ENCODE assay signal across 12 cellular contexts in the genomic region with DNA sequence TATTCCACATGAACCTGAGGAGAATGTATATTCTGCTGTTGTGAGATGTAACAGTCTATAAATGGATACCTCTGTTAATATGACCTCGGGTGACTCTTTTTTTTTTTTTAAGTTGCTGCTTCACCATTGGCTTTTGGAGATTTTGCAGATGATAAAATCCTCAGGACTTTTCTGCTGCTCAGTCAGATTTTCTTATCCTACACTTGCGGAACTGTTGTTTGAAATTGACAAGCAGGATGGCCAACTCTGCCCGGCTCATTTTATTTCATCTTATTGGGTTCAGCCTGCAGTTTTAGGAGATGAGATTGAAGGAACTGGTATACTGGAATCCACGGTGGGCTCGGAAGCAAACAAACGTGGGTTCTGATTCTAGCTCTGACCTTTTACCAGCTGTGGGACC. TPM values are rescaled to one million over a fixed set of nuclear protein-coding genes. Genes with fewer than 3 reads are reported as not detected.
A peak's percentile ranks its signal among the peaks of the same experiment; 100 is the strongest.
DNase-seq lines count a peak whose midpoint lies in the region; ATAC-seq and TF ChIP-seq lines count a peak whose summit lies in the region.
"Had no signal": no experiment of that assay in that cellular context is flagged by ENCODE, and none has a peak within 500 bp of the region (broad histone marks: within the 10 kb centered on the region; RNA-seq: fewer than 3 reads in every experiment).

No MANE protein-coding gene starts in this region.

- peaks cover 34% of the 10 kb centered on the region for H3K4me1 Mint-ChIP-seq in activated CD8-positive, alpha-beta memory T cell treated with anti-CD3 and anti-CD28 coated beads, Interleukin-2, amount 10 ng/mL, durations not matched to agents 7 days and 5 days
- H3K4me1 Mint-ChIP-seq in activated T-helper 2 cell treated with anti-CD3 and anti-CD28 coated beads, Interferon-gamma antibody, Interleukin-2, Interleukin-4, amounts not matched to agents 10 μg/mL and 5 μg/mL and 100 μg/mL, durations not matched to agents 14 hours and 24 hours and 36 hours (ENCODE audit: low read depth), result peaks cover 67% of the 10 kb centered on the region

- H3K27ac ChIP-seq in lower lobe of right lung (peak overlapping the region; percentile 42), subcutaneous abdominal adipose tissue (ENCODE audit: low read depth, low read length) (peak overlapping the region; percentile 41), right lobe of liver (peak overlapping the region in 1 of 3 donors; percentile 11)

- H3K9me3 ChIP-seq in lower lobe of right lung (no peaks in the 10 kb centered on the region), subcutaneous abdominal adipose tissue (ENCODE audit: control insufficient read depth in 5 of 5, low read length in 5 of 5) (no peaks in the 10 kb centered on the region), right lobe of liver (no peaks in the 10 kb centered on the region)

- no peak for DNase-seq in activated CD8-positive, alpha-beta memory T cell treated with anti-CD3 and anti-CD28 coated beads, Interleukin-2, amount 10 ng/mL, durations not matched to agents 7 days and 5 days
- no peak for DNase-seq in activated CD8-positive, alpha-beta memory T cell treated with anti-CD3 and anti-CD28 coated beads, Interleukin-2, amount 50 U/mL, for 4 hours
- no peak for DNase-seq in activated T-helper 2 cell treated with anti-CD3 and anti-CD28 coated beads, Interferon-gamma antibody, Interleukin-2, Interleukin-4, amounts not matched to agents 10 μg/mL and 5 μg/mL and 100 μg/mL, durations not matched to agents 14 hours and 24 hours and 36 hours (ENCODE audit: low spot score)
- DNase-seq in lower lobe of right lung (no peak), right lobe of liver (no peak), OCI-M1 (lab: John Stamatoyannopoulos, UW) (no peak), NOMO-1 (lab: John Stamatoyannopoulos, UW; ENCODE audit: unreplicated experiment in 2 of 2) (no peak)
- DNase-seq: DND-41, NCI-H2081, T1000 had no signal

- H3K4me3 Mint-ChIP-seq in activated CD8-positive, alpha-beta memory T cell treated with anti-CD3 and anti-CD28 coated beads, Interleukin-2, amount 10 ng/mL, durations not matched to agents 7 days and 5 days, result no peak overlapping the region
- no peak overlapping the region for H3K4me3 Mint-ChIP-seq in activated T-helper 2 cell treated with anti-CD3 and anti-CD28 coated beads, Interferon-gamma antibody, Interleukin-2, Interleukin-4, amounts not matched to agents 10 μg/mL and 5 μg/mL and 100 μg/mL, durations not matched to agents 14 hours and 24 hours and 36 hours (ENCODE audit: low read depth)
- H3K4me3 Mint-ChIP-seq: CD8-positive, alpha-beta memory T cell had no signal

- H3K9me3 Mint-ChIP-seq in activated CD8-positive, alpha-beta memory T cell treated with anti-CD3 and anti-CD28 coated beads, Interleukin-2, amount 10 ng/mL, durations not matched to agents 7 days and 5 days (ENCODE audit: low read depth), result no peaks in the 10 kb centered on the region
- H3K9me3 Mint-ChIP-seq in activated T-helper 2 cell treated with anti-CD3 and anti-CD28 coated beads, Interferon-gamma antibody, Interleukin-2, Interleukin-4, amounts not matched to agents 10 μg/mL and 5 μg/mL and 100 μg/mL, durations not matched to agents 14 hours and 24 hours and 36 hours, result no peaks in the 10 kb centered on the region
- H3K9me3 Mint-ChIP-seq: CD8-positive, alpha-beta memory T cell had no signal

- peak overlapping the region; percentile 45 for H3K27ac Mint-ChIP-seq in activated CD8-positive, alpha-beta memory T cell treated with anti-CD3 and anti-CD28 coated beads, Interleukin-2, amount 10 ng/mL, durations not matched to agents 7 days and 5 days
- H3K27ac Mint-ChIP-seq in activated T-helper 2 cell treated with anti-CD3 and anti-CD28 coated beads, Interferon-gamma antibody, Interleukin-2, Interleukin-4, amounts not matched to agents 10 μg/mL and 5 μg/mL and 100 μg/mL, durations not matched to agents 14 hours and 24 hours and 36 hours, result peak overlapping the region; percentile 34

- peaks cover 74% of the 10 kb centered on the region for H3K36me3 Mint-ChIP-seq in activated CD8-positive, alpha-beta memory T cell treated with anti-CD3 and anti-CD28 coated beads, Interleukin-2, amount 10 ng/mL, durations not matched to agents 7 days and 5 days
- H3K36me3 Mint-ChIP-seq in activated T-helper 2 cell treated with anti-CD3 and anti-CD28 coated beads, Interferon-gamma antibody, Interleukin-2, Interleukin-4, amounts not matched to agents 10 μg/mL and 5 μg/mL and 100 μg/mL, durations not matched to agents 14 hours and 24 hours and 36 hours (ENCODE audit: low read depth), result peaks cover 96% of the 10 kb centered on the region

- H3K36me3 ChIP-seq in lower lobe of right lung, result peaks cover 62% of the 10 kb centered on the region
- H3K36me3 ChIP-seq in subcutaneous abdominal adipose tissue (ENCODE audit: control insufficient read depth in 5 of 5, insufficient read depth in 5 of 5, low read length in 5 of 5), result peaks cover 0 to 26% (median 17%) of the 10 kb centered on the region in 5 donors
- H3K36me3 ChIP-seq in right lobe of liver, result peaks cover 0 to 38% (median 17%) of the 10 kb centered on the region in 4 donors

- peaks cover 93% of the 10 kb centered on the region for H3K4me1 ChIP-seq in lower lobe of right lung
- H3K4me1 ChIP-seq in subcutaneous abdominal adipose tissue (ENCODE audit: control insufficient read depth in 5 of 5, insufficient read depth in 5 of 5, low read length in 5 of 5), result peaks cover 6 to 27% (median 14%) of the 10 kb centered on the region in 5 donors
- H3K4me1 ChIP-seq in right lobe of liver, result peaks cover 0 to 20% (median 5%) of the 10 kb centered on the region in 4 donors

- CTCF ChIA-PET in activated CD8-positive, alpha-beta memory T cell treated with anti-CD3 and anti-CD28 coated beads, Interleukin-2, amount 10 ng/mL, durations not matched to agents 7 days and 5 days (lab: Charles Lee), result no interaction called here

- 83% methylated on average over 6 of the region's 6 CpGs for WGBS in right lobe of liver (ENCODE audit: insufficient coverage, low coverage, low lambda C conversion rate, missing lambda C conversion rate)

- TF ChIP-seq POLR2A in right lobe of liver (IDR thresholded peaks at IDR 0.05), result no peak

- H3K4me3 ChIP-seq in lower lobe of right lung, result no peak overlapping the region
- H3K4me3 ChIP-seq in subcutaneous abdominal adipose tissue (ENCODE audit: low read depth in 1 of 5, low read length in 5 of 5), result no peak overlapping the region
- no peak overlapping the region for H3K4me3 ChIP-seq in right lobe of liver

- H3K9ac ChIP-seq in subcutaneous abdominal adipose tissue (ENCODE audit: low read length in 5 of 5), result no peak overlapping the region

- no peaks in the 10 kb centered on the region for H3K27me3 Mint-ChIP-seq in activated CD8-positive, alpha-beta memory T cell treated with anti-CD3 and anti-CD28 coated beads, Interleukin-2, amount 10 ng/mL, durations not matched to agents 7 days and 5 days
- no peaks in the 10 kb centered on the region for H3K27me3 Mint-ChIP-seq in activated T-helper 2 cell treated with anti-CD3 and anti-CD28 coated beads, Interferon-gamma antibody, Interleukin-2, Interleukin-4, amounts not matched to agents 10 μg/mL and 5 μg/mL and 100 μg/mL, durations not matched to agents 14 hours and 24 hours and 36 hours (ENCODE audit: low read depth)
- H3K27me3 Mint-ChIP-seq: CD8-positive, alpha-beta memory T cell had no signal

- TF ChIP-seq CTCF in lower lobe of right lung (IDR thresholded peaks at IDR 0.05), result no peak
- no peak for TF ChIP-seq CTCF in right lobe of liver (IDR thresholded peaks at IDR 0.05)

- no peak for ATAC-seq in activated CD8-positive, alpha-beta memory T cell treated with anti-CD3 and anti-CD28 coated beads, Interleukin-2, amount 10 ng/mL, durations not matched to agents 7 days and 5 days
- no peak for ATAC-seq in lower lobe of right lung
- no peak for ATAC-seq in right lobe of liver

- H3K27me3 ChIP-seq in lower lobe of right lung (ENCODE audit: low read depth) (no peaks in the 10 kb centered on the region), subcutaneous abdominal adipose tissue (ENCODE audit: control insufficient read depth in 5 of 5, insufficient read depth in 4 of 5, low read length in 5 of 5) (no peaks in the 10 kb centered on the region), right lobe of liver (no peaks in the 10 kb centered on the region)

- intact Hi-C loops in activated T-helper 2 cell treated with anti-CD3 and anti-CD28 coated beads, Interferon-gamma antibody, Interleukin-2, Interleukin-4, amounts not matched to agents 10 μg/mL and 5 μg/mL and 100 μg/mL, durations not matched to agents 14 hours and 24 hours and 36 hours (cut with micrococcal nuclease), result no loop called here
- intact Hi-C loops in lower lobe of right lung (cut with DNase I) (no loop called here), right lobe of liver (cut with DNase I) (no loop called here)

RNA-seq across cellular contexts. Expression of a gene that starts 19.3 kb away (rescaled TPM):
- 100 to 1,000 TPM; 155 to 190 TPM for total RNA-seq in activated CD8-positive, alpha-beta memory T cell treated with anti-CD3 and anti-CD28 coated beads, Interleukin-2, amount 10 ng/mL, durations not matched to agents 7 days and 5 days
- 434 and 437 TPM in 2 replicates for total RNA-seq in activated T-helper 2 cell treated with anti-CD3 and anti-CD28 coated beads, Interferon-gamma antibody, Interleukin-2, Interleukin-4, amounts not matched to agents 10 μg/mL and 5 μg/mL and 100 μg/mL, durations not matched to agents 14 hours and 24 hours and 36 hours
- total RNA-seq in lower lobe of right lung (143 TPM), right lobe of liver (100 to 1,000 TPM in 1 of 6 experiments, 10 to 100 TPM in 5; 38.8 to 147 (median 46.9) TPM)
